In genomic region chr1:10529772-10530171, GRCh38 we compare ENCODE assay signal across 17 cellular contexts. TPM values are rescaled to one million over a fixed set of nuclear protein-coding genes. Genes with fewer than 3 reads are reported as not detected.
DNase-seq lines count a peak whose midpoint lies in the region; ATAC-seq and TF ChIP-seq lines count a peak whose summit lies in the region.
"Had no signal": no experiment of that assay in that cellular context is flagged by ENCODE, and none has a peak within 500 bp of the region (broad histone marks: within the 10 kb centered on the region; RNA-seq: fewer than 3 reads in every experiment).

No MANE protein-coding gene starts in this region.

- no peak for ATAC-seq in GM19395 (IDR thresholded peaks at IDR 0.05; ENCODE audit: unreplicated experiment)

- H3K4me3 ChIP-seq in stomach smooth muscle (ENCODE audit: low read length in 2 of 2) = no peak overlapping the region
- H3K4me3 ChIP-seq: BLaER1, tibial artery had no signal

- H3K36me3 ChIP-seq in stomach smooth muscle (ENCODE audit: control insufficient read depth in 2 of 2, insufficient read depth in 2 of 2, low read length in 2 of 2) = no peaks in the 10 kb centered on the region
- H3K36me3 ChIP-seq: BLaER1, tibial artery had no signal

- H3K9me3 ChIP-seq in stomach smooth muscle (ENCODE audit: control insufficient read depth in 2 of 2, low read length in 2 of 2) = no peaks in the 10 kb centered on the region
- H3K9me3 ChIP-seq: BLaER1, tibial artery had no signal

- H3K27me3 ChIP-seq in stomach smooth muscle (ENCODE audit: control insufficient read depth in 1 of 2, insufficient read depth in 2 of 2, low read length in 2 of 2) = no peaks in the 10 kb centered on the region
- H3K27me3 ChIP-seq: BLaER1, tibial artery had no signal

- H3K4me1 Mint-ChIP-seq in chondrocyte (ENCODE audit: low read depth) = peaks cover 47% of the 10 kb centered on the region
- H3K4me1 Mint-ChIP-seq: activated B cell treated with CpG ODN at 0.5 μM for 24 hours had no signal

- H3K27ac ChIP-seq in stomach smooth muscle (ENCODE audit: low read length) = peak overlapping the region; percentile 75
- H3K27ac ChIP-seq: 22Rv1, BLaER1, tibial artery had no signal

- peaks cover 33% of the 10 kb centered on the region for H3K4me1 ChIP-seq in stomach smooth muscle (ENCODE audit: control insufficient read depth, insufficient read depth, low read length)

- H3K27me3 Mint-ChIP-seq in chondrocyte (ENCODE audit: low read depth) = no peaks in the 10 kb centered on the region
- H3K27me3 Mint-ChIP-seq: activated B cell treated with CpG ODN at 0.5 μM for 24 hours had no signal

- TF ChIP-seq CTCF in chondrocyte (IDR thresholded peaks at IDR 0.05) = no peak

- H3K9ac ChIP-seq in stomach smooth muscle (ENCODE audit: low read length in 2 of 2) = peak overlapping the region in 1 of 2 donors; percentile 12
- H3K9ac ChIP-seq: BLaER1 had no signal

- intact Hi-C loops in posterior cingulate gyrus (cut with DNase I) = no loop called here

- DNase-seq in NCI-H1105 treated with DMSO at 0.1 percent for 48 hours (lab: John Stamatoyannopoulos, UW) (peak; percentile 53), NCI-H1105 (lab: John Stamatoyannopoulos, UW) (no peak), chondrocyte (ENCODE audit: low spot score) (no peak), iPS-NIHi7 (ENCODE audit: extremely low spot score) (peak; percentile 70), HK-2 (ENCODE audit: unreplicated experiment) (no peak), posterior cingulate gyrus (no peak)
- DNase-seq: activated B cell treated with CpG ODN at 0.5 μM for 24 hours, amniotic stem cell, cerebellar nuclear complex, NCI-H2171, small intestine, tibial artery had no signal

- H3K36me3 Mint-ChIP-seq in chondrocyte (ENCODE audit: low read depth) = no peaks in the 10 kb centered on the region

- H3K9me3 Mint-ChIP-seq in chondrocyte (ENCODE audit: low read depth) = no peaks in the 10 kb centered on the region
- H3K9me3 Mint-ChIP-seq: activated B cell treated with CpG ODN at 0.5 μM for 24 hours; T-helper 1 cell treated with Interleukin-12 subunit alpha and Interleukin-12 subunit beta and Interleukin-4 antibody, amounts not matched to agents 30 μg/mL and 1 μg/mL, for 36 hours had no signal

- H3K4me3 Mint-ChIP-seq in chondrocyte (ENCODE audit: unreplicated experiment) = peak overlapping the region; percentile 42
- H3K4me3 Mint-ChIP-seq: activated B cell treated with CpG ODN at 0.5 μM for 24 hours; T-helper 1 cell treated with Interleukin-12 subunit alpha and Interleukin-12 subunit beta and Interleukin-4 antibody, amounts not matched to agents 30 μg/mL and 1 μg/mL, for 36 hours had no signal

- peak overlapping the region; percentile 87 for H3K27ac Mint-ChIP-seq in chondrocyte (ENCODE audit: unreplicated experiment)
- H3K27ac Mint-ChIP-seq: activated B cell treated with CpG ODN at 0.5 μM for 24 hours; T-helper 1 cell treated with Interleukin-12 subunit alpha and Interleukin-12 subunit beta and Interleukin-4 antibody, amounts not matched to agents 30 μg/mL and 1 μg/mL, for 36 hours had no signal

RNA-seq across cellular contexts. Expression of gene PEX14, which starts 55.0 kb away (rescaled TPM):
- total RNA-seq in chondrocyte = 16.0 to 17.8 TPM (median 17.4 TPM) in 3 replicates

RNA-seq across cellular contexts. Expression of gene DFFA, which starts 57.4 kb away (rescaled TPM):
- total RNA-seq in chondrocyte = 32.5 to 35.8 TPM (median 33.7 TPM) in 3 replicates

Comparison
In these comparisons a context has a peak if more than half of its experiments do, and no peak if none do; other contexts are left out.
1. DNase-seq: peak in NCI-H1105 treated with DMSO at 0.1 percent for 48 hours (single experiment) and iPS-NIHi7 (single experiment); none in NCI-H1105 (single experiment), chondrocyte (single experiment), HK-2 (single experiment) and posterior cingulate gyrus (0 of 10).